Comparison of ENCODE assay signal across 11 cellular contexts in genomic region chr6:12324096-12324495, GRCh38. TPM values are rescaled to one million over a fixed set of nuclear protein-coding genes. Genes with fewer than 3 reads are reported as not detected.
DNase-seq lines count a peak whose midpoint lies in the region; ATAC-seq and TF ChIP-seq lines count a peak whose summit lies in the region.
"Had no signal": no experiment of that assay in that cellular context is flagged by ENCODE, and none has a peak within 500 bp of the region (broad histone marks: within the 10 kb centered on the region; RNA-seq: fewer than 3 reads in every experiment).

No MANE protein-coding gene starts in this region.

- TF ChIP-seq EP300 in Ishikawa (IDR thresholded peaks at IDR 0.05; ENCODE audit: borderline replicate concordance) = peak; percentile 41; the same call in 1 of the 2 replicates

- no peak overlapping the region for H3K4me3 ChIP-seq in cardiac fibroblast (replicated peaks in 1 of 2; ENCODE audit: low read depth in 2 of 2, low read length in 2 of 2)
- H3K4me3 ChIP-seq: ovary had no signal

- no peak for TF ChIP-seq CTCF in cardiac fibroblast (IDR thresholded peaks at IDR 0.05; ENCODE audit: low read depth, low read length)

- DNase-seq in AG20443 (ENCODE audit: low spot score) (peak; percentile 43), cardiac fibroblast (ENCODE audit: low read depth in 2 of 2) (peak; percentile 62 to 97), lung microvascular endothelial cell (ENCODE audit: low read depth in 2 of 2) (peak; percentile 33 to 94), cerebellar cortex (ENCODE audit: low spot score) (no peak), germinal center (ENCODE audit: low spot score) (no peak)
- DNase-seq: activated naive CD4-positive, alpha-beta T cell; NCI-H1930; ovary had no signal

- TF ChIP-seq RAD21 in Ishikawa (IDR thresholded peaks at IDR 0.05; ENCODE audit: low read depth) = no peak

- ATAC-seq in HG03469 (IDR thresholded peaks at IDR 0.05; ENCODE audit: unreplicated experiment) (no peak), HG02884 (IDR thresholded peaks at IDR 0.05; ENCODE audit: unreplicated experiment) (no peak)

TF ChIP-seq in Ishikawa, 13 proteins besides CTCF, POLR2A, EP300 and RAD21:
- TF ChIP-seq TCF12 (IDR thresholded peaks at IDR 0.05; ENCODE audit: low read depth) (0 out of 2 replicates have a peak, but pooled peaks have one; percentile 28), TEAD4 (IDR thresholded peaks at IDR 0.05) (peak; percentile 68), CREB1 (IDR thresholded peaks at IDR 0.05; ENCODE audit: low read depth) (no peak), TAF1 (IDR thresholded peaks at IDR 0.05; ENCODE audit: low read depth) (no peak)
TF ChIP-seq in Ishikawa: peak in this region for 2.

RNA-seq across cellular contexts. Expression of gene EDN1, which starts 33.9 kb away (rescaled TPM):
- total RNA-seq in lung microvascular endothelial cell = 110 and 268 TPM in 2 replicates

Comparison
In these comparisons a context has a peak if more than half of its experiments do, and no peak if none do; other contexts are left out.
1. DNase-seq: peak in AG20443 (single experiment), cardiac fibroblast (2 of 2) and lung microvascular endothelial cell (2 of 2); none in cerebellar cortex (single experiment) and germinal center (single experiment).